In the genomic region with DNA sequence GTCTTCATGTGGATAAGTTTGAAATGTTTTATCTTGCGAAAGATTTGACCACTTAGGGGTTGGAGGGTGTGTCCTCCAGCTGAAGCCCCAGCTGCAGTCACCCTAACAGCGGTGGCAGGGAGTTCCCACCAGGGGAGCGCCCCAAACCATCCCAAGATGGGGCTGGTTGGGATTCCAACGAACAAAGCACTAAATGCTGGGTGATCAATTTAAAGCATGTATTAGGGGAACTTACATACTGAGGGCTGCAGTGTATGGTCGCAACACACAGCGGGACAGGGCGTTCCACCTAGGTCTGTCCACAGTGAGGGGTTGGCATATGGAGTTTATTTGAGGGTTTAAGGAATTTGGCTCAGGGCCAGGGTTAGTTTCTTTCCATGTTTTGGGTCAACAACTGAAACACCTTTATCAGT, we compare ENCODE assay signal across 11 cellular contexts. TPM values are rescaled to one million over a fixed set of nuclear protein-coding genes. Genes with fewer than 3 reads are reported as not detected.
DNase-seq lines count a peak whose midpoint lies in the region; ATAC-seq, FAIRE-seq and TF ChIP-seq lines count a peak whose summit lies in the region.
"Had no signal": no experiment of that assay in that cellular context is flagged by ENCODE, and none has a peak within 500 bp of the region (broad histone marks: within the 10 kb centered on the region; RNA-seq: fewer than 3 reads in every experiment).

No MANE protein-coding gene starts in this region.

- no peak overlapping the region for H3K4me3 Mint-ChIP-seq in central memory CD8-positive, alpha-beta T cell
- H3K4me3 Mint-ChIP-seq in osteocyte (ENCODE audit: unreplicated experiment): no peak overlapping the region
- H3K4me3 Mint-ChIP-seq: stimulated activated naive B cell treated with anti-CD40 and anti-IgM and Interleukin-4, amounts not matched to agents 10 μg/mL and 1 μg/mL and 100 μg/mL, for 72 hours had no signal

- DNase-seq in GM10266 (ENCODE audit: extremely low spot score) (no peak), MM.1S (no peak), osteocyte (ENCODE audit: extremely low spot score, unreplicated experiment) (no peak), T-helper 9 cell (no peak), CD1c-positive myeloid dendritic cell (ENCODE audit: extremely low spot score) (no peak), H54 (ENCODE audit: insufficient read length, low spot score) (no peak)
- DNase-seq in central memory CD8-positive, alpha-beta T cell (ENCODE audit: low spot score in 2 of 2): no peak
- DNase-seq: activated CD4-positive, CD25-positive, alpha-beta regulatory T cell treated with anti-CD3 and anti-CD28 coated beads, Interleukin-2, amount 50 U/mL, for 72 hours; cerebellar nuclear complex; NCI-H2171 treated with DMSO at 0.1 percent for 48 hours; stimulated activated naive B cell treated with anti-CD40 and anti-IgM and Interleukin-4, amounts not matched to agents 10 μg/mL and 1 μg/mL and 100 μg/mL, for 72 hours had no signal

- no peak overlapping the region for H3K27ac ChIP-seq in MM.1S (ENCODE audit: low read length)

- H4K20me1 ChIP-seq in MM.1S (ENCODE audit: insufficient read depth, low read length): no peaks in the 10 kb centered on the region

- H3K9me2 ChIP-seq in MM.1S (replicated peaks; ENCODE audit: insufficient read depth, low read length): no peaks in the 10 kb centered on the region

- H3K27ac Mint-ChIP-seq in central memory CD8-positive, alpha-beta T cell (ENCODE audit: low read depth): peak overlapping the region; percentile 67
- no peak overlapping the region for H3K27ac Mint-ChIP-seq in osteocyte (ENCODE audit: unreplicated experiment)
- H3K27ac Mint-ChIP-seq: stimulated activated naive B cell treated with anti-CD40 and anti-IgM and Interleukin-4, amounts not matched to agents 10 μg/mL and 1 μg/mL and 100 μg/mL, for 72 hours had no signal

- ATAC-seq in central memory CD8-positive, alpha-beta T cell (replicated peaks; ENCODE audit: extremely low read depth, poor library complexity, severe bottlenecking): no peak
- ATAC-seq: stimulated activated naive B cell treated with anti-CD40 and anti-IgM and Interleukin-4, amounts not matched to agents 10 μg/mL and 1 μg/mL and 100 μg/mL, for 72 hours had no signal

- no peaks in the 10 kb centered on the region for H3K4me1 Mint-ChIP-seq in central memory CD8-positive, alpha-beta T cell
- peaks cover 6% of the 10 kb centered on the region for H3K4me1 Mint-ChIP-seq in osteocyte (ENCODE audit: unreplicated experiment)

- H3K36me3 Mint-ChIP-seq in central memory CD8-positive, alpha-beta T cell (ENCODE audit: insufficient read depth): peaks cover 26% of the 10 kb centered on the region
- peaks cover 8% of the 10 kb centered on the region for H3K36me3 Mint-ChIP-seq in osteocyte (ENCODE audit: unreplicated experiment)

- H3K9me3 ChIP-seq in MM.1S (replicated peaks; ENCODE audit: insufficient read depth, low read length): no peaks in the 10 kb centered on the region

- H3K4me3 ChIP-seq in MM.1S (ENCODE audit: low read length): no peak overlapping the region

- FAIRE-seq in H54 (lab: Jason Lieb, UNC): no peak

- H3F3A ChIP-seq in MM.1S (ENCODE audit: insufficient read depth, low read length): no peaks in the 10 kb centered on the region

- no peak overlapping the region for H2AFZ ChIP-seq in MM.1S (ENCODE audit: low read length)

- TF ChIP-seq POLR2A in H54 (IDR thresholded peaks at IDR 0.05; ENCODE audit: low read depth, low read length): no peak

- TF ChIP-seq CTCF in GM10266 (IDR thresholded peaks at IDR 0.05; ENCODE audit: control insufficient read depth, insufficient read depth, low read depth, missing control alignments) (peak; percentile 8), MM.1S (IDR thresholded peaks at IDR 0.05; ENCODE audit: low read length) (peak; percentile 42), osteocyte (IDR thresholded peaks at IDR 0.05) (peak; percentile 25)

- no peaks in the 10 kb centered on the region for H3K79me2 ChIP-seq in MM.1S (ENCODE audit: low read length)

- H3K4me2 ChIP-seq in MM.1S (ENCODE audit: low read depth, low read length): no peak overlapping the region

- no peaks in the 10 kb centered on the region for H3K27me3 Mint-ChIP-seq in central memory CD8-positive, alpha-beta T cell
- no peaks in the 10 kb centered on the region for H3K27me3 Mint-ChIP-seq in osteocyte (ENCODE audit: unreplicated experiment)
- H3K27me3 Mint-ChIP-seq: stimulated activated naive B cell treated with anti-CD40 and anti-IgM and Interleukin-4, amounts not matched to agents 10 μg/mL and 1 μg/mL and 100 μg/mL, for 72 hours had no signal

- H3K9ac ChIP-seq in MM.1S (ENCODE audit: low read length): no peak overlapping the region

- H3K4me1 ChIP-seq in MM.1S (ENCODE audit: low read length): no peaks in the 10 kb centered on the region

- no peaks in the 10 kb centered on the region for H3K9me3 Mint-ChIP-seq in central memory CD8-positive, alpha-beta T cell
- no peaks in the 10 kb centered on the region for H3K9me3 Mint-ChIP-seq in osteocyte (ENCODE audit: unreplicated experiment)
- H3K9me3 Mint-ChIP-seq: stimulated activated naive B cell treated with anti-CD40 and anti-IgM and Interleukin-4, amounts not matched to agents 10 μg/mL and 1 μg/mL and 100 μg/mL, for 72 hours had no signal

- no peaks in the 10 kb centered on the region for H3K36me3 ChIP-seq in MM.1S (replicated peaks; ENCODE audit: insufficient read depth, low read length)

- H3K27me3 ChIP-seq in MM.1S (replicated peaks; ENCODE audit: insufficient read depth, low read length): peaks cover 58% of the 10 kb centered on the region

RNA-seq across cellular contexts. Expression of a gene that starts 26.3 kb away (rescaled TPM):
- total RNA-seq in osteocyte: 13.2 and 13.5 TPM in 2 replicates

RNA-seq across cellular contexts. Expression of a gene that starts 43.9 kb away (rescaled TPM):
- 0.19 and 0.34 TPM in 2 replicates for total RNA-seq in osteocyte
